8 cellular contexts compared by ENCODE assay signal in genomic region chr5:163436515-163436914, GRCh38. TPM values are rescaled to one million over a fixed set of nuclear protein-coding genes. Genes with fewer than 3 reads are reported as not detected.
A peak's percentile ranks its signal among the peaks of the same experiment; 100 is the strongest.
DNase-seq lines count a peak whose midpoint lies in the region; ATAC-seq lines count a peak whose summit lies in the region.

No MANE protein-coding gene starts in this region.

- H3K4me1 ChIP-seq in CD4-positive, CD25-positive, alpha-beta regulatory T cell (ENCODE audit: control insufficient read depth, insufficient read depth, low read length, poor library complexity, severe bottlenecking), result peaks cover 34% of the 10 kb centered on the region

- H3K27me3 ChIP-seq in CD4-positive, CD25-positive, alpha-beta regulatory T cell (ENCODE audit: control insufficient read depth, insufficient read depth, low read length), result peaks cover 6% of the 10 kb centered on the region

- peaks cover 22 to 48% (median 41%) of the 10 kb centered on the region in 4 donors for H3K4me1 Mint-ChIP-seq in CD4-positive, CD25-positive, alpha-beta regulatory T cell
- peaks cover 13 to 32% of the 10 kb centered on the region in 2 donors for H3K4me1 Mint-ChIP-seq in natural killer cell treated with Interleukin-12 subunit alpha and Interleukin-12 subunit beta and Interleukin-15 and Interleukin-18, amount 100 ng/mL, for 72 hours (ENCODE audit: low read depth in 2 of 2)

- DNase-seq in CD4-positive, CD25-positive, alpha-beta regulatory T cell, result no peak
- DNase-seq in M059J (ENCODE audit: low read depth) (peak; percentile 1), caudate nucleus (lab: John Stamatoyannopoulos, UW) (no peak), AG08395 (ENCODE audit: low spot score) (no peak), DMS114 treated with DMSO at 0.1 percent for 48 hours (lab: John Stamatoyannopoulos, UW; ENCODE audit: unreplicated experiment) (no peak), NCI-H345 (lab: John Stamatoyannopoulos, UW) (no peak), NCI-H1930 (lab: John Stamatoyannopoulos, UW) (no peak)
- DNase-seq in natural killer cell treated with Interleukin-12 subunit alpha and Interleukin-12 subunit beta and Interleukin-15 and Interleukin-18, amount 100 ng/mL, for 72 hours (ENCODE audit: low spot score), result no peak

- H3K9me3 Mint-ChIP-seq in CD4-positive, CD25-positive, alpha-beta regulatory T cell, result peaks cover 0 to 1% (median 0%) of the 10 kb centered on the region in 7 donors
- no peaks in the 10 kb centered on the region for H3K9me3 Mint-ChIP-seq in natural killer cell treated with Interleukin-12 subunit alpha and Interleukin-12 subunit beta and Interleukin-15 and Interleukin-18, amount 100 ng/mL, for 72 hours

- peaks cover 5% of the 10 kb centered on the region for H3K36me3 ChIP-seq in CD4-positive, CD25-positive, alpha-beta regulatory T cell (ENCODE audit: control insufficient read depth, insufficient read depth, low read length)

- no peaks in the 10 kb centered on the region for H3K9me3 ChIP-seq in CD4-positive, CD25-positive, alpha-beta regulatory T cell (ENCODE audit: control insufficient read depth in 2 of 2, low read length in 2 of 2)

- no peak for ATAC-seq in CD4-positive, CD25-positive, alpha-beta regulatory T cell (ENCODE audit: low read depth in 2 of 2)
- no peak for ATAC-seq in natural killer cell treated with Interleukin-12 subunit alpha and Interleukin-12 subunit beta and Interleukin-15 and Interleukin-18, amount 100 ng/mL, for 72 hours

- peaks cover 14% of the 10 kb centered on the region for H3K27me3 Mint-ChIP-seq in CD4-positive, CD25-positive, alpha-beta regulatory T cell
- H3K27me3 Mint-ChIP-seq in natural killer cell treated with Interleukin-12 subunit alpha and Interleukin-12 subunit beta and Interleukin-15 and Interleukin-18, amount 100 ng/mL, for 72 hours, result peaks cover 6 to 14% of the 10 kb centered on the region in 2 donors

- peaks cover 6% of the 10 kb centered on the region for H3K36me3 Mint-ChIP-seq in CD4-positive, CD25-positive, alpha-beta regulatory T cell
- H3K36me3 Mint-ChIP-seq in natural killer cell treated with Interleukin-12 subunit alpha and Interleukin-12 subunit beta and Interleukin-15 and Interleukin-18, amount 100 ng/mL, for 72 hours, result peaks cover 5% of the 10 kb centered on the region

- peak overlapping the region; percentile 88 for H3K27ac ChIP-seq in CD4-positive, CD25-positive, alpha-beta regulatory T cell (ENCODE audit: insufficient read depth, low read length, poor library complexity, severe bottlenecking)
- peak overlapping the region; percentile 9 for H3K27ac ChIP-seq in caudate nucleus (ENCODE audit: low read depth, low read length)

- peak overlapping the region; percentile 88 to 97 (median 95) for H3K4me3 Mint-ChIP-seq in CD4-positive, CD25-positive, alpha-beta regulatory T cell
- H3K4me3 Mint-ChIP-seq in natural killer cell treated with Interleukin-12 subunit alpha and Interleukin-12 subunit beta and Interleukin-15 and Interleukin-18, amount 100 ng/mL, for 72 hours, result peak overlapping the region; percentile 89

- H3K4me3 ChIP-seq in CD4-positive, CD25-positive, alpha-beta regulatory T cell (ENCODE audit: low read depth, low read length), result peak overlapping the region; percentile 94

- peak overlapping the region; percentile 44 to 94 (median 94) for H3K27ac Mint-ChIP-seq in CD4-positive, CD25-positive, alpha-beta regulatory T cell
- peak overlapping the region; percentile 70 to 94 for H3K27ac Mint-ChIP-seq in natural killer cell treated with Interleukin-12 subunit alpha and Interleukin-12 subunit beta and Interleukin-15 and Interleukin-18, amount 100 ng/mL, for 72 hours

RNA-seq across cellular contexts. Expression of gene CCNG1, which starts 0.9 kb away (rescaled TPM):
- total RNA-seq in CD4-positive, CD25-positive, alpha-beta regulatory T cell, result 82.5 TPM
- 100 to 1,000 TPM; 132 to 169 (median 158) TPM for polyA plus RNA-seq in CD4-positive, CD25-positive, alpha-beta regulatory T cell
- 98.1 and 110 TPM in 2 replicates for total RNA-seq in M059J (2014; rRNA removed; shearing (Covaris generic))
- 10 to 100 TPM; 58.4 to 98.7 TPM for total RNA-seq in natural killer cell treated with Interleukin-12 subunit alpha and Interleukin-12 subunit beta and Interleukin-15 and Interleukin-18, amount 100 ng/mL, for 72 hours

RNA-seq across cellular contexts. Expression of gene NUDCD2, which starts 23.4 kb away (rescaled TPM):
- 20.7 TPM for total RNA-seq in CD4-positive, CD25-positive, alpha-beta regulatory T cell
- 10 to 100 TPM; 39.8 to 59.8 (median 47.8) TPM for polyA plus RNA-seq in CD4-positive, CD25-positive, alpha-beta regulatory T cell
- 11.8 and 17.5 TPM in 2 replicates for total RNA-seq in M059J (2014; rRNA removed; shearing (Covaris generic))
- 10 to 100 TPM; 25.4 to 43.3 TPM for total RNA-seq in natural killer cell treated with Interleukin-12 subunit alpha and Interleukin-12 subunit beta and Interleukin-15 and Interleukin-18, amount 100 ng/mL, for 72 hours

RNA-seq across cellular contexts. Expression of gene HMMR, which starts 23.9 kb away (rescaled TPM):
- 1.0 TPM for total RNA-seq in CD4-positive, CD25-positive, alpha-beta regulatory T cell
- 1 to 10 TPM in 2 of 4 donors, under 1 TPM in 2; 0.82 to 2.3 (median 1.2) TPM for polyA plus RNA-seq in CD4-positive, CD25-positive, alpha-beta regulatory T cell
- total RNA-seq in M059J (2014; rRNA removed; shearing (Covaris generic)), result 57.0 and 74.7 TPM in 2 replicates
- total RNA-seq in natural killer cell treated with Interleukin-12 subunit alpha and Interleukin-12 subunit beta and Interleukin-15 and Interleukin-18, amount 100 ng/mL, for 72 hours, result 10 to 100 TPM; 31.4 to 44.3 TPM

Comparison
In these comparisons a context has a peak if more than half of its experiments do, and no peak if none do; other contexts are left out.
1. RNA of gene HMMR, which starts 23.9 kb away (total RNA-seq): 57.0 to 74.7 TPM in M059J and 31.4 to 44.3 TPM in natural killer cell treated with Interleukin-12 subunit alpha and Interleukin-12 subunit beta and Interleukin-15 and Interleukin-18, amount 100 ng/mL, for 72 hours; 1.0 TPM in CD4-positive, CD25-positive, alpha-beta regulatory T cell (single experiment); every median in the first group is over 10 times any median in the second.